8 cellular contexts compared by ENCODE assay signal in genomic region chr10:27742195-27742925, GRCh38.
DNase-seq lines count a peak whose midpoint lies in the region; ATAC-seq lines count a peak whose summit lies in the region.

No MANE protein-coding gene starts in this region.

- ATAC-seq in GM18858 (IDR thresholded peaks at IDR 0.05; ENCODE audit: unreplicated experiment), result peak; percentile 97
- ATAC-seq in HG03095 (IDR thresholded peaks at IDR 0.05; ENCODE audit: unreplicated experiment), result peak; percentile 89

- peaks cover 57% of the 10 kb centered on the region for H3K27me3 ChIP-seq in ACC112 (ENCODE audit: insufficient read depth, low read length)

- H3K36me3 ChIP-seq in ACC112 (ENCODE audit: insufficient read depth, low read length), result no peaks in the 10 kb centered on the region

- DNase-seq in NCI-H526 (lab: John Stamatoyannopoulos, UW) (peak; percentile 18 to 62), epidermal melanocyte (ENCODE audit: insufficient read length, low spot score) (peak; percentile 46), middle frontal gyrus (ENCODE audit: extremely low spot score, low spot score) (peak; percentile 53)
- peak; percentile 62 for DNase-seq in activated CD8-positive, alpha-beta memory T cell treated with anti-CD3 and anti-CD28 coated beads, Interleukin-2, amount 50 U/mL, for 24 hours (ENCODE audit: extremely low read depth)
- peak; percentile 59 for DNase-seq in stimulated activated CD8-positive, alpha-beta memory T cell treated with anti-CD3 and anti-CD28 coated beads, Interleukin-15, amount 100 ng/mL, for 24 hours (ENCODE audit: low read depth)

- peaks cover 9% of the 10 kb centered on the region for H3K4me1 ChIP-seq in ACC112 (ENCODE audit: control insufficient read depth, insufficient read depth, low read length, unreplicated experiment)

- H3K4me3 ChIP-seq in ACC112 (ENCODE audit: low read depth, low read length), result peak overlapping the region; percentile 76

- no peak overlapping the region for H3K27ac ChIP-seq in ACC112 (ENCODE audit: low read depth, low read length)

- peak overlapping the region; percentile 90 for H2AFZ ChIP-seq in ACC112 (ENCODE audit: low read length, unreplicated experiment)

- H3K79me2 ChIP-seq in ACC112 (ENCODE audit: control insufficient read depth, insufficient read depth, low read length, unreplicated experiment), result no peaks in the 10 kb centered on the region
